Comparison of ENCODE assay signal across 17 cellular contexts in the genomic region with DNA sequence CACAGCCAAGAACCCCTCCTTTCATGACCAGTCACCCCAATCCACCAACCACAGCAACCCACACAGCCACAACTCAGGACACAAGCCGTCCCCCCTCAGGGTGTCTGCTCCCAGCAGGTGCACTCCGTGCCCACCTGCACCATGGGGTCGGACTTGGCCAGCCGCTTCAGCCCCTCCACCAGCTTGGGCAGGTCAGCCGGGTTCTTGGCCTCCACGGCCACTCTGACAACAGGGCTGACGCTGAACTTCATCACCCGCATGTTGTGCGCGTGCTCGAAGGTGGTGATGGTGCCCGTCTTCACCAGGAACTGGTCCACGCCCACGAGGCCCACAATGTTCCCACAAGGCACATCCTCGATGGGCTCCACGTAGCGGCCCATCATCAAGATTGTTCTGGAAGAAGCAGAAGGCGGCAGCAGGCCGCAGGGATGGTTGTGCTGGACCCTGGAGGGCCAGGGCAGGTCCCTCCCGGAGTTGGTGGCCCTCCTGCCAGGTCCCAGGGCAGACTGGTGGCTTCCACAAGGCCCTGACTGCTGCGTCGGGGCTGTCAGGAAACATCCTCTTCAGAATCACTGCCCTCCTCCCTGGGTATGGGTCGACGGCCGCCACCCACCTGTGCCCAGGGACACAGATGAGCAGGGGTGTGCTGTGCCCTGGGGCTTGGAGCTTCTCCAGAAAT. TPM values are rescaled to one million over a fixed set of nuclear protein-coding genes. Genes with fewer than 3 reads are reported as not detected.
A peak's percentile ranks its signal among the peaks of the same experiment; 100 is the strongest.
DNase-seq lines count a peak whose midpoint lies in the region; ATAC-seq, FAIRE-seq and TF ChIP-seq lines count a peak whose summit lies in the region.
"Had no signal": no experiment of that assay in that cellular context is flagged by ENCODE, and none has a peak within 500 bp of the region (broad histone marks: within the 10 kb centered on the region; RNA-seq: fewer than 3 reads in every experiment).

No MANE protein-coding gene starts in this region.

- no peak for TF ChIP-seq EP300 in GM12878 (IDR thresholded peaks at IDR 0.05; ENCODE audit: borderline replicate concordance in 1 of 2, control insufficient read depth in 1 of 2, low read depth in 2 of 2, low read length in 2 of 2)

- CTCF ChIA-PET in GM12878 (lab: Yijun Ruan, JAX), result interaction anchor here (1.1 kb wide), 1 partner anchor 8 kb away, joined by 3 read pairs; no protein-coding TSS in a partner anchor

- no peak overlapping the region for H3K27ac Mint-ChIP-seq in activated CD4-positive, alpha-beta T cell treated with anti-CD3 and anti-CD28 coated beads, Interleukin-2, amount 10 ng/mL, durations not matched to agents 24 days and 14 days
- H3K27ac Mint-ChIP-seq in HFFc6 (peak overlapping the region; percentile 69), osteocyte (ENCODE audit: unreplicated experiment) (peak overlapping the region; percentile 54)
- H3K27ac Mint-ChIP-seq: T-helper 2 cell treated with Interferon-gamma antibody and Interleukin-4, amounts not matched to agents 5 μg/mL and 100 μg/mL, for 36 hours had no signal

- POLR2A ChIA-PET in GM12878 (lab: Charles Lee), result interaction anchor here (0.6 kb wide), 1 partner anchor 27 kb away, joined by 3 read pairs; no protein-coding TSS in a partner anchor

- H3K9me3 ChIP-seq in GM12878 (replicated peaks; ENCODE audit: control insufficient read depth, insufficient read depth, low read length), result no peaks in the 10 kb centered on the region
- H3K9me3 ChIP-seq: pancreas, thoracic aorta had no signal

- no peak for TF ChIP-seq RAD21 in GM12878 (IDR thresholded peaks at IDR 0.05; ENCODE audit: insufficient read depth, low read depth, low read length)

- RAD21 ChIA-PET in GM12878 (lab: Charles Lee; ENCODE audit: unreplicated experiment), result no interaction called here

- no peak overlapping the region for H2AFZ ChIP-seq in GM12878 (ENCODE audit: control insufficient read depth, low read depth, low read length)

- peaks cover 45% of the 10 kb centered on the region for H3K79me1 ChIP-seq in mesendoderm (ENCODE audit: low read length)

- H3K27ac ChIP-seq in GM12878 (ENCODE audit: control insufficient read depth, insufficient read depth), result no peak overlapping the region
- H3K27ac ChIP-seq in mesendoderm (ENCODE audit: low read depth, low read length), result no peak overlapping the region
- H3K27ac ChIP-seq: coronary artery, pancreas, thoracic aorta had no signal

- H3K4ac ChIP-seq in mesendoderm (ENCODE audit: low read depth, low read length), result no peak overlapping the region

- H3K79me2 ChIP-seq in GM12878 (ENCODE audit: control insufficient read depth, insufficient read depth, low read length), result peaks cover 73% of the 10 kb centered on the region
- H3K79me2 ChIP-seq in mesendoderm (ENCODE audit: control insufficient read depth, insufficient read depth, low read length), result peaks cover 71% of the 10 kb centered on the region

- peaks cover 55% of the 10 kb centered on the region for H4K20me1 ChIP-seq in GM12878 (ENCODE audit: control insufficient read depth, insufficient read depth)

- peaks cover 17% of the 10 kb centered on the region for H3K4me1 Mint-ChIP-seq in activated CD4-positive, alpha-beta T cell treated with anti-CD3 and anti-CD28 coated beads, Interleukin-2, amount 10 ng/mL, durations not matched to agents 24 days and 14 days
- H3K4me1 Mint-ChIP-seq in HFFc6 (ENCODE audit: low read depth) (peaks cover 40% of the 10 kb centered on the region), osteocyte (ENCODE audit: unreplicated experiment) (peaks cover 25% of the 10 kb centered on the region)

- H2BK120ac ChIP-seq in mesendoderm (ENCODE audit: low read depth, low read length), result no peak overlapping the region

- WGBS in GM12878 (ENCODE audit: insufficient coverage, insufficient replicate concordance, low lambda C conversion rate, missing lambda C conversion rate), result 91% methylated on average over 25 of the region's 25 CpGs
- no CpG with 5 or more reads among the region's 25 CpGs for WGBS in mesendoderm (ENCODE audit: extremely low coverage, insufficient coverage, low lambda C conversion rate)

- no peak overlapping the region for H2BK15ac ChIP-seq in mesendoderm (replicated peaks; ENCODE audit: low read depth)

- no peak for FAIRE-seq in GM12878 (lab: Jason Lieb, UNC)
- FAIRE-seq: pancreas had no signal

- in situ Hi-C loops in GM12878 (cut with MboI), result no loop called here

- no peak overlapping the region for H3K56ac ChIP-seq in mesendoderm (ENCODE audit: low read length)

- H3K4me2 ChIP-seq in GM12878 (ENCODE audit: control insufficient read depth, insufficient read depth) (peak overlapping the region; percentile 48), mesendoderm (ENCODE audit: low read length) (no peak overlapping the region)

- peaks cover 53 to 80% of the 10 kb centered on the region in 2 experiments for H3K36me3 ChIP-seq in GM12878 (ENCODE audit: control insufficient read depth in 2 of 2, insufficient read depth in 2 of 2, low read length in 1 of 2)
- peaks cover 73% of the 10 kb centered on the region for H3K36me3 ChIP-seq in mesendoderm (ENCODE audit: control insufficient read depth, insufficient read depth, low read length)

- H3K27me3 ChIP-seq in GM12878 (replicated peaks in 1 of 2; ENCODE audit: control insufficient read depth in 2 of 2, insufficient read depth in 2 of 2, low read length in 1 of 2), result no peaks in the 10 kb centered on the region
- no peaks in the 10 kb centered on the region for H3K27me3 ChIP-seq in mesendoderm (ENCODE audit: insufficient read depth, low read length, poor library complexity)
- H3K27me3 ChIP-seq: pancreas had no signal

- no peak overlapping the region for H2AK5ac ChIP-seq in mesendoderm (ENCODE audit: low read length)

- peak; percentile 62 for DNase-seq in activated CD4-positive, alpha-beta T cell treated with anti-CD3 and anti-CD28 coated beads, Interleukin-2, amount 10 ng/mL, durations not matched to agents 24 days and 14 days
- DNase-seq in activated CD4-positive, alpha-beta T cell treated with anti-CD3 and anti-CD28 coated beads for 4 hours, result no peak
- DNase-seq in HFFc6, result no peak
- DNase-seq in GM12878 (ENCODE audit: low read depth, low spot score), result no peak
- DNase-seq in osteocyte (ENCODE audit: extremely low spot score, unreplicated experiment), result no peak
- no peak for DNase-seq in COLO668 (lab: John Stamatoyannopoulos, UW; ENCODE audit: unreplicated experiment)
- no peak for DNase-seq in mesendoderm
- DNase-seq: KG1, NCI-H1930, NCI-H526 treated with DMSO at 0.1 percent for 48 hours had no signal

- peak; percentile 84 for TF ChIP-seq POLR2A in GM12878 (IDR thresholded peaks at IDR 0.05; ENCODE audit: low read depth, low read length)

- intact Hi-C loops in activated CD4-positive, alpha-beta T cell treated with anti-CD3 and anti-CD28 coated beads, Interleukin-2, amount 10 ng/mL, durations not matched to agents 24 days and 14 days (cut with micrococcal nuclease), result no loop called here
- intact Hi-C loops in GM12878 (cut with micrococcal nuclease; ENCODE audit: unreplicated experiment), result no loop called here

- H3K36me3 Mint-ChIP-seq in activated CD4-positive, alpha-beta T cell treated with anti-CD3 and anti-CD28 coated beads, Interleukin-2, amount 10 ng/mL, durations not matched to agents 24 days and 14 days (ENCODE audit: low read depth), result peaks cover 82% of the 10 kb centered on the region
- H3K36me3 Mint-ChIP-seq in HFFc6 (ENCODE audit: low read depth), result peaks cover 64% of the 10 kb centered on the region
- H3K36me3 Mint-ChIP-seq in osteocyte (ENCODE audit: unreplicated experiment), result peaks cover 58% of the 10 kb centered on the region

- peaks cover 7% of the 10 kb centered on the region for H3K4me1 ChIP-seq in GM12878 (ENCODE audit: control insufficient read depth, insufficient read depth, low read length)
- no peaks in the 10 kb centered on the region for H3K4me1 ChIP-seq in mesendoderm (ENCODE audit: control insufficient read depth, low read depth, low read length)

- H3K4me3 ChIP-seq in GM12878, result no peak overlapping the region
- no peak overlapping the region for H3K4me3 ChIP-seq in mesendoderm (ENCODE audit: low read length)
- H3K4me3 ChIP-seq: coronary artery, pancreas, thoracic aorta had no signal

- H3K9me3 Mint-ChIP-seq in activated CD4-positive, alpha-beta T cell treated with anti-CD3 and anti-CD28 coated beads, Interleukin-2, amount 10 ng/mL, durations not matched to agents 24 days and 14 days, result no peaks in the 10 kb centered on the region
- H3K9me3 Mint-ChIP-seq in HFFc6 (peaks cover 11% of the 10 kb centered on the region), osteocyte (ENCODE audit: unreplicated experiment) (no peaks in the 10 kb centered on the region)
- H3K9me3 Mint-ChIP-seq: T-helper 2 cell treated with Interferon-gamma antibody and Interleukin-4, amounts not matched to agents 5 μg/mL and 100 μg/mL, for 36 hours had no signal

- TF ChIP-seq CTCF in HFFc6 (IDR thresholded peaks at IDR 0.05) (no peak), GM12878 (IDR thresholded peaks at IDR 0.05 in 2 of 3, conservative IDR thresholded peaks at IDR 0.05 in 1 of 3; ENCODE audit: control insufficient read depth in 2 of 3, extremely low read depth in 1 of 3, insufficient read depth in 1 of 3, low read depth in 3 of 3, low read length in 3 of 3) (no peak), osteocyte (IDR thresholded peaks at IDR 0.05) (no peak)

- no peak overlapping the region for H4K5ac ChIP-seq in mesendoderm (ENCODE audit: low read length)

- H2BK5ac ChIP-seq in mesendoderm (ENCODE audit: low read length), result no peak overlapping the region

- ATAC-seq in GM12878 (0 out of 3 replicates have a peak, but pooled peaks have one; percentile 1), HG02610 (IDR thresholded peaks at IDR 0.05; ENCODE audit: unreplicated experiment) (no peak)
- ATAC-seq: pancreas had no signal

- H3K18ac ChIP-seq in mesendoderm (ENCODE audit: low read length), result no peak overlapping the region

- no TSS peak for BruUV-seq in GM12878 (replicated peaks; lab: Mats Ljungman, UMichigan)

- no peak overlapping the region for H3K4me3 Mint-ChIP-seq in activated CD4-positive, alpha-beta T cell treated with anti-CD3 and anti-CD28 coated beads, Interleukin-2, amount 10 ng/mL, durations not matched to agents 24 days and 14 days
- H3K4me3 Mint-ChIP-seq in HFFc6, result no peak overlapping the region
- no peak overlapping the region for H3K4me3 Mint-ChIP-seq in osteocyte (ENCODE audit: unreplicated experiment)
- H3K4me3 Mint-ChIP-seq: T-helper 2 cell treated with Interferon-gamma antibody and Interleukin-4, amounts not matched to agents 5 μg/mL and 100 μg/mL, for 36 hours had no signal

- no peaks in the 10 kb centered on the region for H3K27me3 Mint-ChIP-seq in activated CD4-positive, alpha-beta T cell treated with anti-CD3 and anti-CD28 coated beads, Interleukin-2, amount 10 ng/mL, durations not matched to agents 24 days and 14 days
- peaks cover 80% of the 10 kb centered on the region for H3K27me3 Mint-ChIP-seq in HFFc6 (ENCODE audit: insufficient read depth)
- no peaks in the 10 kb centered on the region for H3K27me3 Mint-ChIP-seq in osteocyte (ENCODE audit: unreplicated experiment)

- SMC1A ChIA-PET in GM12878 (lab: Charles Lee; ENCODE audit: uncharacterized antibody, unreplicated experiment), result no interaction called here

- no peak overlapping the region for H4K8ac ChIP-seq in mesendoderm (ENCODE audit: low read depth, low read length)

- no peak overlapping the region for H3K9ac ChIP-seq in GM12878 (ENCODE audit: control insufficient read depth, insufficient read depth, low read length)
- H3K9ac ChIP-seq in mesendoderm (ENCODE audit: low read length), result no peak overlapping the region

- H3K23ac ChIP-seq in mesendoderm (ENCODE audit: low read length), result no peak overlapping the region

RNA-seq across cellular contexts. Expression of gene EEF2, which starts 5.5 kb away (rescaled TPM):
- 2,394 and 2,438 TPM in 2 replicates for total RNA-seq in activated CD4-positive, alpha-beta T cell treated with anti-CD3 and anti-CD28 coated beads, Interleukin-2, amount 10 ng/mL, durations not matched to agents 24 days and 14 days
- total RNA-seq in HFFc6 (2021; fragmentation: NEBNext Ultra II Directional; extraction: Animal tissue kit (Norgen Biotek cat#: 25700)), result 1,000 to 10,000 TPM; 2,555 to 2,867 (median 2,696) TPM
- 428 and 477 TPM in 2 replicates for total RNA-seq in GM12878 (2013; cell fraction: nucleolus; rRNA removed)
- 2,013 and 2,296 TPM in 2 replicates for total RNA-seq in GM12878 (2014; rRNA removed)
- 1,954 and 2,053 TPM in 2 replicates for total RNA-seq in GM12878 (2014; rRNA removed; fragmentation: Illumina TruSeq; extraction: Trizol)
- 3,487 and 3,491 TPM in 2 replicates for total RNA-seq in GM12878 (2021)
- polyA plus RNA-seq in GM12878 (2011; ENCODE audit: low read depth), result 2,021 TPM
- polyA plus RNA-seq in GM12878 (2011; rRNA removed), result 1,026 and 1,259 TPM in 2 replicates
- 1,261 and 1,791 TPM in 2 replicates for polyA plus RNA-seq in GM12878 (2011; cell fraction: cytosol; rRNA removed)
- 851 and 1,120 TPM in 2 replicates for polyA plus RNA-seq in GM12878 (2011; cell fraction: nucleus; rRNA removed)
- 2,531 and 6,101 TPM in 2 replicates for polyA plus RNA-seq in GM12878 (2012)
- polyA plus RNA-seq in GM12878 (2014; fragmentation: Illumina TruSeq; extraction: Trizol), result 1,630 and 2,440 TPM in 2 replicates
- 100 to 1,000 TPM; 513 to 937 TPM for polyA plus RNA-seq in GM12878 (2014; fragmentation: Nextera tagmentation; extraction: Ambion mirVana)
- 1,584 and 1,859 TPM in 2 replicates for polyA plus RNA-seq in GM12878 (2014; rRNA removed)
- polyA plus RNA-seq in GM12878 (2016; fragmentation: Nextera tagmentation; extraction: Ambion mirVana), result 100 to 1,000 TPM; 280 to 285 TPM
- 1,004 and 2,355 TPM in 2 replicates for polyA minus RNA-seq in GM12878 (2011; rRNA and poly(A)+ RNA removed)
- 1,141 and 1,143 TPM in 2 replicates for polyA minus RNA-seq in GM12878 (2011; cell fraction: cytosol; rRNA and poly(A)+ RNA removed)
- polyA minus RNA-seq in GM12878 (2011; cell fraction: nucleus; rRNA and poly(A)+ RNA removed), result 341 and 536 TPM in 2 replicates
- 3,162 and 3,203 TPM in 2 replicates for total RNA-seq in osteocyte
- polyA plus RNA-seq in mesendoderm (2013, experiment 1 of 2), result 1,945 TPM
- 1,914 TPM for polyA plus RNA-seq in mesendoderm (2013, experiment 2 of 2)

RNA-seq across cellular contexts. Expression of gene DAPK3, which starts 8.9 kb away (rescaled TPM):
- total RNA-seq in activated CD4-positive, alpha-beta T cell treated with anti-CD3 and anti-CD28 coated beads, Interleukin-2, amount 10 ng/mL, durations not matched to agents 24 days and 14 days, result 45.6 and 46.7 TPM in 2 replicates
- total RNA-seq in HFFc6 (2021; fragmentation: NEBNext Ultra II Directional; extraction: Animal tissue kit (Norgen Biotek cat#: 25700)), result 100 to 1,000 TPM; 116 to 140 (median 128) TPM
- 40.0 and 41.8 TPM in 2 replicates for total RNA-seq in GM12878 (2013; cell fraction: nucleolus; rRNA removed)
- total RNA-seq in GM12878 (2014; rRNA removed) (35.5 and 39.3 TPM in 2 replicates), GM12878 (2014; rRNA removed; fragmentation: Illumina TruSeq; extraction: Trizol) (12.7 and 16.5 TPM in 2 replicates), GM12878 (2021) (42.1 and 46.4 TPM in 2 replicates), osteocyte (92.9 and 94.7 TPM in 2 replicates)
- polyA plus RNA-seq in GM12878 (2011; ENCODE audit: low read depth), result 14.4 TPM
- polyA plus RNA-seq in GM12878 (2011; rRNA removed) (8.3 and 22.5 TPM in 2 replicates), GM12878 (2014; fragmentation: Illumina TruSeq; extraction: Trizol) (3.8 and 17.8 TPM in 2 replicates), GM12878 (2014; fragmentation: Nextera tagmentation; extraction: Ambion mirVana) (under 1 TPM; 0.13 to 0.53 TPM), GM12878 (2014; rRNA removed) (45.5 and 50.6 TPM in 2 replicates), GM12878 (2016; fragmentation: Nextera tagmentation; extraction: Ambion mirVana) (10 to 100 TPM; 27.2 to 35.2 TPM)
- 34.2 and 37.4 TPM in 2 replicates for polyA plus RNA-seq in GM12878 (2011; cell fraction: cytosol; rRNA removed)
- 39.1 and 56.5 TPM in 2 replicates for polyA plus RNA-seq in GM12878 (2011; cell fraction: nucleus; rRNA removed)
- polyA plus RNA-seq in GM12878 (2012), result 42.0 and 57.7 TPM in 2 replicates
- polyA minus RNA-seq in GM12878 (2011; rRNA and poly(A)+ RNA removed), result 19.1 and 19.3 TPM in 2 replicates
- 11.6 and 16.3 TPM in 2 replicates for polyA minus RNA-seq in GM12878 (2011; cell fraction: cytosol; rRNA and poly(A)+ RNA removed)
- 11.6 and 17.9 TPM in 2 replicates for polyA minus RNA-seq in GM12878 (2011; cell fraction: nucleus; rRNA and poly(A)+ RNA removed)
- polyA plus RNA-seq in mesendoderm (2013, experiment 1 of 2), result 96.8 TPM
- 100 TPM for polyA plus RNA-seq in mesendoderm (2013, experiment 2 of 2)

RNA-seq across cellular contexts. Expression of gene PIAS4, which starts 27.7 kb away (rescaled TPM):
- total RNA-seq in activated CD4-positive, alpha-beta T cell treated with anti-CD3 and anti-CD28 coated beads, Interleukin-2, amount 10 ng/mL, durations not matched to agents 24 days and 14 days, result 32.2 and 33.2 TPM in 2 replicates
- 10 to 100 TPM; 20.0 to 26.0 (median 23.3) TPM for total RNA-seq in HFFc6 (2021; fragmentation: NEBNext Ultra II Directional; extraction: Animal tissue kit (Norgen Biotek cat#: 25700))
- total RNA-seq in GM12878 (2013; cell fraction: nucleolus; rRNA removed), result 20.6 and 22.2 TPM in 2 replicates
- 17.8 and 22.0 TPM in 2 replicates for total RNA-seq in GM12878 (2014; rRNA removed)
- total RNA-seq in GM12878 (2014; rRNA removed; fragmentation: Illumina TruSeq; extraction: Trizol), result 5.7 and 10.6 TPM in 2 replicates
- total RNA-seq in GM12878 (2021), result 23.2 and 25.1 TPM in 2 replicates
- 12.1 TPM for polyA plus RNA-seq in GM12878 (2011; ENCODE audit: low read depth)
- 2.7 and 7.7 TPM in 2 replicates for polyA plus RNA-seq in GM12878 (2011; rRNA removed)
- 11.0 and 13.0 TPM in 2 replicates for polyA plus RNA-seq in GM12878 (2011; cell fraction: cytosol; rRNA removed)
- 16.1 and 32.0 TPM in 2 replicates for polyA plus RNA-seq in GM12878 (2011; cell fraction: nucleus; rRNA removed)
- 15.2 and 24.4 TPM in 2 replicates for polyA plus RNA-seq in GM12878 (2012)
- polyA plus RNA-seq in GM12878 (2014; fragmentation: Illumina TruSeq; extraction: Trizol), result 5.4 and 9.6 TPM in 2 replicates
- under 1 TPM; 0.13 to 0.40 TPM for polyA plus RNA-seq in GM12878 (2014; fragmentation: Nextera tagmentation; extraction: Ambion mirVana)
- 17.9 and 23.1 TPM in 2 replicates for polyA plus RNA-seq in GM12878 (2014; rRNA removed)
- 10 to 100 TPM; 12.0 to 13.5 TPM for polyA plus RNA-seq in GM12878 (2016; fragmentation: Nextera tagmentation; extraction: Ambion mirVana)
- polyA minus RNA-seq in GM12878 (2011; rRNA and poly(A)+ RNA removed), result 4.2 and 14.1 TPM in 2 replicates
- 4.5 and 4.8 TPM in 2 replicates for polyA minus RNA-seq in GM12878 (2011; cell fraction: cytosol; rRNA and poly(A)+ RNA removed)
- 14.3 and 19.8 TPM in 2 replicates for polyA minus RNA-seq in GM12878 (2011; cell fraction: nucleus; rRNA and poly(A)+ RNA removed)
- total RNA-seq in osteocyte, result 28.8 and 29.4 TPM in 2 replicates
- polyA plus RNA-seq in mesendoderm (2013, experiment 1 of 2), result 63.4 TPM
- 63.3 TPM for polyA plus RNA-seq in mesendoderm (2013, experiment 2 of 2)

RNA-seq across cellular contexts. Expression of gene NMRK2, which starts 46.9 kb away (rescaled TPM):
- not detected in 2 replicates for total RNA-seq in activated CD4-positive, alpha-beta T cell treated with anti-CD3 and anti-CD28 coated beads, Interleukin-2, amount 10 ng/mL, durations not matched to agents 24 days and 14 days
- not detected for total RNA-seq in HFFc6 (2021; fragmentation: NEBNext Ultra II Directional; extraction: Animal tissue kit (Norgen Biotek cat#: 25700))
- not detected in 2 replicates for total RNA-seq in GM12878 (2013; cell fraction: nucleolus; rRNA removed)
- total RNA-seq in GM12878 (2014; rRNA removed), result not detected in 2 replicates
- total RNA-seq in GM12878 (2014; rRNA removed; fragmentation: Illumina TruSeq; extraction: Trizol), result not detected in 2 replicates
- not detected in 2 replicates for total RNA-seq in GM12878 (2021)
- not detected for polyA plus RNA-seq in GM12878 (2011; ENCODE audit: low read depth)
- 0.15 TPM in 1 of 2 replicates, not detected in the other for polyA plus RNA-seq in GM12878 (2011; rRNA removed)
- polyA plus RNA-seq in GM12878 (2011; cell fraction: cytosol; rRNA removed), result 0.12 TPM in 1 of 2 replicates, not detected in the other
- polyA plus RNA-seq in GM12878 (2011; cell fraction: nucleus; rRNA removed), result 0.16 TPM in 1 of 2 replicates, not detected in the other
- 0.13 and 0.14 TPM in 2 replicates for polyA plus RNA-seq in GM12878 (2012)
- not detected in 2 replicates for polyA plus RNA-seq in GM12878 (2014; fragmentation: Illumina TruSeq; extraction: Trizol)
- not detected for polyA plus RNA-seq in GM12878 (2014; fragmentation: Nextera tagmentation; extraction: Ambion mirVana)
- polyA plus RNA-seq in GM12878 (2014; rRNA removed), result not detected in 2 replicates
- polyA plus RNA-seq in GM12878 (2016; fragmentation: Nextera tagmentation; extraction: Ambion mirVana), result under 1 TPM in 1 of 2 experiments, not detected in 1; 0.14 TPM
- not detected in 2 replicates for polyA minus RNA-seq in GM12878 (2011; rRNA and poly(A)+ RNA removed)
- polyA minus RNA-seq in GM12878 (2011; cell fraction: cytosol; rRNA and poly(A)+ RNA removed), result not detected in 2 replicates
- polyA minus RNA-seq in GM12878 (2011; cell fraction: nucleus; rRNA and poly(A)+ RNA removed), result not detected in 2 replicates
- total RNA-seq in osteocyte, result not detected in 2 replicates
- polyA plus RNA-seq in mesendoderm (2013, experiment 1 of 2), result 23.5 TPM
- 22.6 TPM for polyA plus RNA-seq in mesendoderm (2013, experiment 2 of 2)
- total RNA-seq: A172, lung microvascular endothelial cell had no signal
